Comparison of ENCODE assay signal across 8 cellular contexts in genomic region chr2:218229239-218229638, GRCh38. TPM values are rescaled to one million over a fixed set of nuclear protein-coding genes. Genes with fewer than 3 reads are reported as not detected.
DNase-seq lines count a peak whose midpoint lies in the region; ATAC-seq, FAIRE-seq and TF ChIP-seq lines count a peak whose summit lies in the region.

No MANE protein-coding gene starts in this region.

- H3K4me3 Mint-ChIP-seq in MCF 10A (ENCODE audit: unreplicated experiment) = no peak overlapping the region

- no peak for FAIRE-seq in K562 (lab: Jason Lieb, UNC)

- no peaks in the 10 kb centered on the region for H3K27me3 Mint-ChIP-seq in MCF 10A (ENCODE audit: insufficient read depth, unreplicated experiment)

- H3K27me3 ChIP-seq in breast epithelium = no peaks in the 10 kb centered on the region
- H3K27me3 ChIP-seq in K562 (ENCODE audit: control insufficient read depth in 2 of 2, insufficient read depth in 2 of 2, low read length in 2 of 2) = no peaks in the 10 kb centered on the region
- H3K27me3 ChIP-seq in lung (ENCODE audit: control insufficient read depth, insufficient read depth) = no peaks in the 10 kb centered on the region

- TF ChIP-seq CTCF in MCF 10A (IDR thresholded peaks at IDR 0.05; ENCODE audit: unreplicated experiment) = no peak
- no peak for TF ChIP-seq CTCF in breast epithelium (IDR thresholded peaks at IDR 0.05)
- TF ChIP-seq CTCF in OCI-LY7 (conservative IDR thresholded peaks at IDR 0.05; ENCODE audit: low read length) = no peak
- TF ChIP-seq CTCF in K562 (IDR thresholded peaks at IDR 0.05 in 2 of 3, conservative IDR thresholded peaks at IDR 0.05 in 1 of 3; ENCODE audit: insufficient read depth in 2 of 3, low read depth in 1 of 3, low read length in 3 of 3) = no peak
- no peak for TF ChIP-seq CTCF in lung (IDR thresholded peaks at IDR 0.05; ENCODE audit: control extremely low read depth, extremely low read depth)

- peak; percentile 72 for DNase-seq in MCF 10A (ENCODE audit: unreplicated experiment)
- DNase-seq in breast epithelium (ENCODE audit: low spot score in 2 of 2) = no peak
- peak; percentile 72 for DNase-seq in OCI-LY7 (ENCODE audit: low spot score)
- DNase-seq in K562 (ENCODE audit: extremely low read depth in 1 of 4, low spot score in 3 of 4) = no peak
- no peak for DNase-seq in lung (ENCODE audit: low spot score)
- DNase-seq in HT-29 (ENCODE audit: low spot score) = no peak
- no peak for DNase-seq in middle frontal gyrus (ENCODE audit: extremely low spot score, low spot score)

- no peak for TF ChIP-seq POLR2A in breast epithelium (IDR thresholded peaks at IDR 0.05)
- no peak for TF ChIP-seq POLR2A in K562 (conservative IDR thresholded peaks at IDR 0.05)

- H3K27ac Mint-ChIP-seq in MCF 10A (ENCODE audit: low read depth, unreplicated experiment) = peak overlapping the region; percentile 85

- TF ChIP-seq EP300 in K562 (IDR thresholded peaks at IDR 0.05; ENCODE audit: low read length) = no peak

- peaks cover 95% of the 10 kb centered on the region for H3K36me3 Mint-ChIP-seq in MCF 10A (ENCODE audit: insufficient read depth, unreplicated experiment)

- H3K9me3 Mint-ChIP-seq in MCF 10A (ENCODE audit: unreplicated experiment) = no peaks in the 10 kb centered on the region

- ATAC-seq in HG02870 (IDR thresholded peaks at IDR 0.05; ENCODE audit: unreplicated experiment) (peak; percentile 93), K562 (no peak), lung (ENCODE audit: insufficient read depth, low FRiP score) (peak; percentile 65)

- in situ Hi-C loops in K562 (cut with MboI) = no loop called here

- TF ChIP-seq RAD21 in K562 (CRISPR knock-in tag; conservative IDR thresholded peaks at IDR 0.05 in 1 of 2, IDR thresholded peaks at IDR 0.05 in 1 of 2) = no peak

- H3K4me1 ChIP-seq in breast epithelium (no peaks in the 10 kb centered on the region), OCI-LY7 (ENCODE audit: insufficient read depth, low read length, poor library complexity, severe bottlenecking) (peaks cover 52% of the 10 kb centered on the region), K562 (replicated peaks in 1 of 2; ENCODE audit: control insufficient read depth in 2 of 2, insufficient read depth in 2 of 2, low read length in 2 of 2) (no peaks in the 10 kb centered on the region; a peak in 1 of 5 replicates), lung (ENCODE audit: control insufficient read depth in 2 of 2, insufficient read depth in 2 of 2, low read length in 2 of 2) (peaks cover 4 to 19% of the 10 kb centered on the region in 2 donors)

- H3K9me3 ChIP-seq in breast epithelium (no peaks in the 10 kb centered on the region), OCI-LY7 (ENCODE audit: low read length) (no peaks in the 10 kb centered on the region), K562 (replicated peaks; ENCODE audit: control insufficient read depth, insufficient read depth, low read depth, low read length) (no peaks in the 10 kb centered on the region), lung (ENCODE audit: control insufficient read depth in 2 of 2, insufficient read depth in 1 of 2, low read length in 1 of 2) (no peaks in the 10 kb centered on the region)

- H3K4me2 ChIP-seq in OCI-LY7 (ENCODE audit: low read length) = peak overlapping the region; percentile 61
- no peak overlapping the region for H3K4me2 ChIP-seq in K562 (ENCODE audit: insufficient read depth, low read length)

- BruUV-seq in MCF 10A (replicated peaks; lab: Mats Ljungman, UMichigan) (no TSS peak), OCI-LY7 (replicated peaks; lab: Mats Ljungman, UMichigan) (no TSS peak), K562 (replicated peaks; lab: Mats Ljungman, UMichigan) (no TSS peak)

- peaks cover 26% of the 10 kb centered on the region for H3K4me1 Mint-ChIP-seq in MCF 10A (ENCODE audit: insufficient read depth, unreplicated experiment)

- H3K79me2 ChIP-seq in OCI-LY7 (ENCODE audit: insufficient read depth, low read depth, low read length) = peaks cover 59% of the 10 kb centered on the region
- no peaks in the 10 kb centered on the region for H3K79me2 ChIP-seq in K562 (ENCODE audit: control insufficient read depth, insufficient read depth, low read length)

- H3K27ac ChIP-seq in breast epithelium = peak overlapping the region in 1 of 2 donors; percentile 23
- H3K27ac ChIP-seq in OCI-LY7 (ENCODE audit: low read depth, low read length, poor library complexity, severe bottlenecking) = peak overlapping the region; percentile 83
- peak overlapping the region; percentile 7; the same call in 1 of the 3 replicates for H3K27ac ChIP-seq in K562 (ENCODE audit: extremely low read depth, low read depth, low read length)
- H3K27ac ChIP-seq in lung (ENCODE audit: low read depth in 1 of 2, low read length in 1 of 2) = no peak overlapping the region

- intact Hi-C loops in MCF 10A (cut with micrococcal nuclease) = no loop called here
- intact Hi-C loops in breast epithelium (cut with DNase I; ENCODE audit: low total_unique reads) = no loop called here
- intact Hi-C loops in OCI-LY7 (cut with micrococcal nuclease; ENCODE audit: unreplicated experiment) = loop anchor here (1.0 kb wide), 1 partner anchor 9 kb away; no protein-coding TSS in a partner anchor
- intact Hi-C loops in K562 (cut with micrococcal nuclease) = no loop called here

- POLR2A ChIA-PET in MCF 10A (lab: Yijun Ruan, JAX) (interaction anchor here (0.6 to 7.8 kb wide), 14 partner anchors 9 to 1731 kb away, joined by 3 to 171 read pairs (median 4); partner anchors contain the start of genes AAMP, ARPC2 and PNKD), OCI-LY7 (lab: Charles Lee) (interaction anchor here (0.5 to 7.5 kb wide), 13 partner anchors 11 to 975 kb away, joined by 3 to 143 read pairs (median 3); partner anchors contain the start of genes AAMP, ARPC2 and PNKD), K562 (lab: Yijun Ruan, JAX) (interaction anchor here (0.6 to 1.5 kb wide), 4 partner anchors 15 to 877 kb away, joined by 3 read pairs; partner anchors contain the start of gene PNKD)

- H3K9me2 ChIP-seq in OCI-LY7 (ENCODE audit: insufficient read depth, low read length) = no peaks in the 10 kb centered on the region

- 53% methylated on average over 3 of the region's 3 CpGs for WGBS in K562 (ENCODE audit: insufficient coverage, low coverage, missing lambda C conversion rate)
- 12 to 19% methylated on average over 3 of the region's 3 CpGs for WGBS in lung, 2 donors

- H3K36me3 ChIP-seq in breast epithelium (no peaks in the 10 kb centered on the region), OCI-LY7 (ENCODE audit: insufficient read depth, low read length) (peaks cover 98% of the 10 kb centered on the region), K562 (ENCODE audit: control insufficient read depth, insufficient read depth, low read length) (peaks cover 73% of the 10 kb centered on the region), lung (ENCODE audit: control insufficient read depth in 2 of 2, insufficient read depth in 2 of 2, low read length in 2 of 2) (peaks cover 32 to 43% of the 10 kb centered on the region in 2 donors)

- H4K20me1 ChIP-seq in OCI-LY7 (ENCODE audit: insufficient read depth, low read length) = peaks cover 21% of the 10 kb centered on the region
- H4K20me1 ChIP-seq in K562 (replicated peaks; ENCODE audit: control insufficient read depth, insufficient read depth, low read length) = no peaks in the 10 kb centered on the region

- H3K9me1 ChIP-seq in K562 (ENCODE audit: control insufficient read depth, insufficient read depth, low read length) = no peaks in the 10 kb centered on the region

- H3K4me3 ChIP-seq in breast epithelium (no peak overlapping the region), OCI-LY7 (ENCODE audit: low read depth, low read length, poor library complexity, severe bottlenecking) (peak overlapping the region; percentile 9), K562 (no peak overlapping the region), lung (no peak overlapping the region)

- no peak overlapping the region for H3K9ac ChIP-seq in K562 (ENCODE audit: insufficient read depth in 1 of 2, low read depth in 2 of 2, low read length in 2 of 2)

- H2AFZ ChIP-seq in OCI-LY7 (ENCODE audit: low read length) (no peak overlapping the region), K562 (ENCODE audit: low read depth, low read length) (no peak overlapping the region)

- CTCF ChIA-PET in MCF 10A (lab: Yijun Ruan, JAX) (interaction anchor here (0.7 to 2.5 kb wide), 10 partner anchors 9 to 443 kb away, joined by 3 to 15 read pairs (median 4); partner anchors contain the start of genes AAMP and PNKD), OCI-LY7 (lab: Charles Lee; ENCODE audit: unreplicated experiment) (interaction anchor here (1.1 to 1.2 kb wide), 2 partner anchors 8 to 9 kb away, joined by 4 to 5 read pairs; no protein-coding TSS in a partner anchor), K562 (lab: Yijun Ruan, JAX; ENCODE audit: low intra/inter-chr PET ratio) (interaction anchor here (0.6 kb wide), 1 partner anchor 1927 kb away, joined by 3 read pairs; no protein-coding TSS in a partner anchor)

RNA-seq across cellular contexts. Expression of gene ARPC2, which starts 12.2 kb away (rescaled TPM):
- total RNA-seq in MCF 10A (2022) = 196 and 284 TPM in 2 replicates
- 100 to 1,000 TPM; 212 to 336 (median 248) TPM for total RNA-seq in breast epithelium
- total RNA-seq in OCI-LY7 (2014; rRNA removed; shearing (Covaris generic)) = 257 and 264 TPM in 2 replicates
- total RNA-seq in OCI-LY7 (2022) = 512 and 545 TPM in 2 replicates
- total RNA-seq in K562 (2011; cell fraction: chromatin; rRNA removed; ENCODE audit: low replicate concordance) = 76.3 and 157 TPM in 2 replicates
- 62.8 and 63.7 TPM in 2 replicates for total RNA-seq in K562 (2011; cell fraction: nucleolus; rRNA removed)
- total RNA-seq in K562 (2011; cell fraction: nucleoplasm; rRNA removed) = 86.4 and 141 TPM in 2 replicates
- 81.9 and 83.6 TPM in 2 replicates for total RNA-seq in K562 (2014; rRNA removed)
- 89.4 and 93.0 TPM in 2 replicates for total RNA-seq in K562 (2014; rRNA removed; fragmentation: Illumina TruSeq; extraction: Trizol)
- 101 and 111 TPM in 2 replicates for total RNA-seq in K562 (2015; rRNA removed; fragmentation: Illumina TruSeq; extraction: Trizol)
- total RNA-seq in K562 (2021) = 81.4 and 91.5 TPM in 2 replicates
- 178 and 187 TPM in 2 replicates for polyA plus RNA-seq in K562 (2011; rRNA removed)
- polyA plus RNA-seq in K562 (2011; cell fraction: cytosol; rRNA removed) = 127 and 144 TPM in 2 replicates
- 90.4 and 115 TPM in 2 replicates for polyA plus RNA-seq in K562 (2011; cell fraction: nucleus; rRNA removed)
- polyA plus RNA-seq in K562 (2012) = 81.6 and 89.0 TPM in 2 replicates
- 127 and 152 TPM in 2 replicates for polyA plus RNA-seq in K562 (2014; fragmentation: Illumina TruSeq; extraction: Trizol)
- polyA plus RNA-seq in K562 (2014; fragmentation: Nextera tagmentation; extraction: Ambion mirVana) = 100 to 1,000 TPM in 1 of 2 experiments, 10 to 100 TPM in 1; 94.0 to 103 TPM
- 122 and 126 TPM in 2 replicates for polyA plus RNA-seq in K562 (2014; rRNA removed)
- 120 and 128 TPM in 2 replicates for polyA minus RNA-seq in K562 (2011; rRNA and poly(A)+ RNA removed)
- 60.8 and 105 TPM in 2 replicates for polyA minus RNA-seq in K562 (2011; cell fraction: cytosol; rRNA and poly(A)+ RNA removed)
- 38.5 and 57.2 TPM in 2 replicates for polyA minus RNA-seq in K562 (2011; cell fraction: nucleus; rRNA and poly(A)+ RNA removed)
- total RNA-seq in lung = 100 to 1,000 TPM; 284 to 332 TPM
- 100 to 1,000 TPM; 190 to 490 TPM for polyA plus RNA-seq in lung
- total RNA-seq in HT-29 (2014; rRNA removed; shearing (Covaris generic)) = 220 and 244 TPM in 2 replicates

RNA-seq across cellular contexts. Expression of gene GPBAR1, which starts 31.6 kb away (rescaled TPM):
- total RNA-seq in MCF 10A (2022) = 0.16 TPM in 1 of 2 replicates, not detected in the other
- total RNA-seq in breast epithelium = 10 to 100 TPM in 1 of 3 donors, 1 to 10 TPM in 2; 5.2 to 22.2 (median 8.5) TPM
- total RNA-seq in OCI-LY7 (2014; rRNA removed; shearing (Covaris generic)) = 0.22 TPM in 1 of 2 replicates, not detected in the other
- total RNA-seq in OCI-LY7 (2022) = 0.40 and 0.44 TPM in 2 replicates
- 0.35 TPM in 1 of 2 replicates, not detected in the other for total RNA-seq in K562 (2011; cell fraction: chromatin; rRNA removed; ENCODE audit: low replicate concordance)
- total RNA-seq in K562 (2011; cell fraction: nucleolus; rRNA removed) = 0.33 TPM in 1 of 2 replicates, not detected in the other
- total RNA-seq in K562 (2011; cell fraction: nucleoplasm; rRNA removed) = 0.22 and 0.38 TPM in 2 replicates
- total RNA-seq in K562 (2014; rRNA removed) = not detected in 2 replicates
- not detected in 2 replicates for total RNA-seq in K562 (2014; rRNA removed; fragmentation: Illumina TruSeq; extraction: Trizol)
- total RNA-seq in K562 (2015; rRNA removed; fragmentation: Illumina TruSeq; extraction: Trizol) = not detected in 2 replicates
- total RNA-seq in K562 (2021) = not detected in 2 replicates
- not detected in 2 replicates for polyA plus RNA-seq in K562 (2011; rRNA removed)
- polyA plus RNA-seq in K562 (2011; cell fraction: cytosol; rRNA removed) = 0.04 TPM in 1 of 2 replicates, not detected in the other
- 0.07 and 0.09 TPM in 2 replicates for polyA plus RNA-seq in K562 (2011; cell fraction: nucleus; rRNA removed)
- 0.08 TPM in 1 of 2 replicates, not detected in the other for polyA plus RNA-seq in K562 (2012)
- not detected in 2 replicates for polyA plus RNA-seq in K562 (2014; fragmentation: Illumina TruSeq; extraction: Trizol)
- polyA plus RNA-seq in K562 (2014; fragmentation: Nextera tagmentation; extraction: Ambion mirVana) = not detected
- not detected in 2 replicates for polyA plus RNA-seq in K562 (2014; rRNA removed)
- polyA minus RNA-seq in K562 (2011; rRNA and poly(A)+ RNA removed) = not detected in 2 replicates
- polyA minus RNA-seq in K562 (2011; cell fraction: cytosol; rRNA and poly(A)+ RNA removed) = not detected in 2 replicates
- not detected in 2 replicates for polyA minus RNA-seq in K562 (2011; cell fraction: nucleus; rRNA and poly(A)+ RNA removed)
- total RNA-seq in lung = 1 to 10 TPM in 1 of 2 donors, under 1 TPM in 1; 0.60 to 3.2 TPM
- 1 to 10 TPM; 1.0 to 3.3 TPM for polyA plus RNA-seq in lung
- 0.05 and 0.56 TPM in 2 replicates for total RNA-seq in HT-29 (2014; rRNA removed; shearing (Covaris generic))

RNA-seq across cellular contexts. Expression of gene AAMP, which starts 40.7 kb away (rescaled TPM):
- total RNA-seq in MCF 10A (2022) (95.7 and 98.7 TPM in 2 replicates), breast epithelium (100 to 1,000 TPM; 150 to 164 (median 151) TPM), OCI-LY7 (2022) (59.7 and 68.7 TPM in 2 replicates), K562 (2014; rRNA removed) (156 and 197 TPM in 2 replicates), K562 (2014; rRNA removed; fragmentation: Illumina TruSeq; extraction: Trizol) (62.2 and 77.6 TPM in 2 replicates), K562 (2015; rRNA removed; fragmentation: Illumina TruSeq; extraction: Trizol) (94.1 and 99.2 TPM in 2 replicates), K562 (2021) (87.7 and 96.9 TPM in 2 replicates), lung (100 to 1,000 TPM in 1 of 2 donors, 10 to 100 TPM in 1; 72.9 to 193 TPM)
- 97.0 and 136 TPM in 2 replicates for total RNA-seq in OCI-LY7 (2014; rRNA removed; shearing (Covaris generic))
- 32.1 and 75.8 TPM in 2 replicates for total RNA-seq in K562 (2011; cell fraction: chromatin; rRNA removed; ENCODE audit: low replicate concordance)
- 53.4 and 63.2 TPM in 2 replicates for total RNA-seq in K562 (2011; cell fraction: nucleolus; rRNA removed)
- 39.5 and 41.6 TPM in 2 replicates for total RNA-seq in K562 (2011; cell fraction: nucleoplasm; rRNA removed)
- polyA plus RNA-seq in K562 (2011; rRNA removed) (39.5 and 47.3 TPM in 2 replicates), K562 (2014; fragmentation: Illumina TruSeq; extraction: Trizol) (135 and 139 TPM in 2 replicates), K562 (2014; fragmentation: Nextera tagmentation; extraction: Ambion mirVana) (1 to 10 TPM; 5.7 to 8.9 TPM), K562 (2014; rRNA removed) (133 and 156 TPM in 2 replicates), lung (10 to 100 TPM; 62.0 to 84.2 TPM)
- 74.7 and 140 TPM in 2 replicates for polyA plus RNA-seq in K562 (2011; cell fraction: cytosol; rRNA removed)
- polyA plus RNA-seq in K562 (2011; cell fraction: nucleus; rRNA removed) = 86.2 and 95.8 TPM in 2 replicates
- polyA plus RNA-seq in K562 (2012) = 76.3 and 79.7 TPM in 2 replicates
- polyA minus RNA-seq in K562 (2011; rRNA and poly(A)+ RNA removed) = 38.7 and 46.6 TPM in 2 replicates
- 31.6 and 40.7 TPM in 2 replicates for polyA minus RNA-seq in K562 (2011; cell fraction: cytosol; rRNA and poly(A)+ RNA removed)
- polyA minus RNA-seq in K562 (2011; cell fraction: nucleus; rRNA and poly(A)+ RNA removed) = 18.7 and 26.5 TPM in 2 replicates
- total RNA-seq in HT-29 (2014; rRNA removed; shearing (Covaris generic)) = 266 and 310 TPM in 2 replicates

RNA-seq across cellular contexts. Expression of gene PNKD, which starts 41.1 kb away (rescaled TPM):
- 13.0 and 23.1 TPM in 2 replicates for total RNA-seq in MCF 10A (2022)
- 10 to 100 TPM; 30.2 to 48.3 (median 35.6) TPM for total RNA-seq in breast epithelium
- 65.9 and 66.3 TPM in 2 replicates for total RNA-seq in OCI-LY7 (2014; rRNA removed; shearing (Covaris generic))
- total RNA-seq in OCI-LY7 (2022) = 62.2 and 74.5 TPM in 2 replicates
- 14.5 and 65.7 TPM in 2 replicates for total RNA-seq in K562 (2011; cell fraction: chromatin; rRNA removed; ENCODE audit: low replicate concordance)
- total RNA-seq in K562 (2011; cell fraction: nucleolus; rRNA removed) = 43.7 and 53.7 TPM in 2 replicates
- 35.0 and 68.9 TPM in 2 replicates for total RNA-seq in K562 (2011; cell fraction: nucleoplasm; rRNA removed)
- 50.2 and 55.7 TPM in 2 replicates for total RNA-seq in K562 (2014; rRNA removed)
- total RNA-seq in K562 (2014; rRNA removed; fragmentation: Illumina TruSeq; extraction: Trizol) = 17.5 and 26.0 TPM in 2 replicates
- total RNA-seq in K562 (2015; rRNA removed; fragmentation: Illumina TruSeq; extraction: Trizol) = 32.3 and 34.0 TPM in 2 replicates
- total RNA-seq in K562 (2021) = 59.5 and 60.1 TPM in 2 replicates
- polyA plus RNA-seq in K562 (2011; rRNA removed) = 37.2 and 41.2 TPM in 2 replicates
- 44.5 and 73.0 TPM in 2 replicates for polyA plus RNA-seq in K562 (2011; cell fraction: cytosol; rRNA removed)
- polyA plus RNA-seq in K562 (2011; cell fraction: nucleus; rRNA removed) = 74.3 and 129 TPM in 2 replicates
- 59.7 and 79.4 TPM in 2 replicates for polyA plus RNA-seq in K562 (2012)
- 64.2 and 68.2 TPM in 2 replicates for polyA plus RNA-seq in K562 (2014; fragmentation: Illumina TruSeq; extraction: Trizol)
- 100 to 1,000 TPM in 1 of 2 experiments, 10 to 100 TPM in 1; 89.1 to 105 TPM for polyA plus RNA-seq in K562 (2014; fragmentation: Nextera tagmentation; extraction: Ambion mirVana)
- polyA plus RNA-seq in K562 (2014; rRNA removed) = 80.6 and 85.2 TPM in 2 replicates
- 8.8 and 9.5 TPM in 2 replicates for polyA minus RNA-seq in K562 (2011; rRNA and poly(A)+ RNA removed)
- 11.2 and 13.5 TPM in 2 replicates for polyA minus RNA-seq in K562 (2011; cell fraction: cytosol; rRNA and poly(A)+ RNA removed)
- 11.0 and 18.3 TPM in 2 replicates for polyA minus RNA-seq in K562 (2011; cell fraction: nucleus; rRNA and poly(A)+ RNA removed)
- total RNA-seq in lung = 100 to 1,000 TPM in 1 of 2 donors, 10 to 100 TPM in 1; 83.8 to 119 TPM
- 100 to 1,000 TPM; 110 to 137 TPM for polyA plus RNA-seq in lung
- total RNA-seq in HT-29 (2014; rRNA removed; shearing (Covaris generic)) = 73.9 and 77.2 TPM in 2 replicates

Comparison
In these comparisons a context has a peak if more than half of its experiments do, and no peak if none do; other contexts are left out.
1. DNase-seq: peak in MCF 10A (single experiment) and OCI-LY7 (single experiment); none in breast epithelium (0 of 2), K562 (0 of 4), lung (single experiment), HT-29 (single experiment) and middle frontal gyrus (single experiment).
2. H3K27ac ChIP-seq: peak in OCI-LY7 (single experiment) and K562 (single experiment); none in lung (0 of 2).